ENCODE assay signal across 24 cellular contexts in the genomic region with DNA sequence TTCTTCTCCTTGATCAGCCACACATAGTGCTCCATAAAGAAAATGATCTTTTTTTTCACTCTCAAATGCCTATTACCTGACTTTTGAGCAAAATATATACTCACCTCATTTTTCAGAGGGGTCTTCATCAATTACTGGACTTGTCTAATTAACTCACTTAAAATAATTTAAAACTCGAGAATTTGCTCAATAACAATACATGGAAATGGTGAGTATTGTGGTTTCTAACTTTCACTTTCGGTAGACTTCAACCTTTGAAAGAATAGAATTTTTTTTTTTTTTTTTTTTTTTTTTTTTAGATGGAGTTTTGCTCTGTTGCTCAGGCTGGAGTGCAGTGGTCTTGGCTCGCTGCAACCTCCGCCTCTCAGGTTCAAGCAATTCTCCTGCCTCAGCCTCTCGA. TPM values are rescaled to one million over a fixed set of nuclear protein-coding genes. Genes with fewer than 3 reads are reported as not detected.
"Had no signal": no experiment of that assay in that cellular context is flagged by ENCODE, and none has a peak within 500 bp of the region (broad histone marks: within the 10 kb centered on the region; RNA-seq: fewer than 3 reads in every experiment).

No MANE protein-coding gene starts in this region.

- H3K9me3 Mint-ChIP-seq: effector memory CD8-positive, alpha-beta T cell; naive thymus-derived CD8-positive, alpha-beta T cell; nephron progenitor cell; stimulated activated naive CD8-positive, alpha-beta T cell treated with anti-CD3 and anti-CD28 coated beads, Interleukin-15, amount 100 ng/mL, for 72 hours had no signal

- H3K36me3 ChIP-seq: lower lobe of right lung, prostate gland, right atrium auricular region, suprapubic skin, transverse colon, vagina had no signal

- H3K36me3 Mint-ChIP-seq: naive thymus-derived CD8-positive, alpha-beta T cell had no signal

- H3K27me3 Mint-ChIP-seq: effector memory CD8-positive, alpha-beta T cell had no signal

- H3K27me3 ChIP-seq: right atrium auricular region, suprapubic skin, transverse colon, vagina had no signal

- DNase-seq: effector memory CD8-positive, alpha-beta T cell; erythroblast; hypothalamus; left ventricle myocardium superior; lower lobe of right lung; naive thymus-derived CD8-positive, alpha-beta T cell; nephron progenitor cell; nucleus accumbens; stimulated activated CD4-positive, alpha-beta T cell treated with anti-CD3 and anti-CD28 coated beads, Interleukin-12 subunit alpha, Interleukin-12 subunit beta, amount 100 ng/mL, for 4 hours; stimulated activated CD4-positive, alpha-beta T cell treated with anti-CD3 and anti-CD28 coated beads, Interleukin-1b, Interleukin-23, amount 100 ng/mL, for 48 hours; stimulated activated CD4-positive, alpha-beta T cell treated with anti-CD3 and anti-CD28 coated beads, Interleukin-4, amount 100 ng/mL, for 1 hour; stimulated activated CD8-positive, alpha-beta memory T cell treated with anti-CD3 and anti-CD28 coated beads, Interleukin-4, amount 100 ng/mL, for 48 hours; stimulated activated naive CD4-positive, alpha-beta T cell; stimulated activated naive CD8-positive, alpha-beta T cell treated with anti-CD3 and anti-CD28 coated beads, Interleukin-15, amount 100 ng/mL, for 72 hours; transverse colon had no signal

- H3K4me2 ChIP-seq: smooth muscle cell had no signal

- FAIRE-seq: endometrium, frontal cortex, keratinocyte had no signal

- H3K27ac ChIP-seq: lower lobe of right lung, prostate gland, right atrium auricular region, suprapubic skin, transverse colon, vagina had no signal

- H3K4me1 ChIP-seq: lower lobe of right lung, prostate gland, right atrium auricular region, suprapubic skin, transverse colon, vagina had no signal

- H3K9me3 ChIP-seq: lower lobe of right lung, prostate gland, right atrium auricular region, suprapubic skin, transverse colon, vagina had no signal

- H3K27ac Mint-ChIP-seq: effector memory CD8-positive, alpha-beta T cell; naive thymus-derived CD8-positive, alpha-beta T cell; nephron progenitor cell had no signal

- ATAC-seq: effector memory CD8-positive, alpha-beta T cell; left ventricle myocardium superior; lower lobe of right lung; naive thymus-derived CD8-positive, alpha-beta T cell; sciatic nerve; stimulated activated naive CD8-positive, alpha-beta T cell treated with anti-CD3 and anti-CD28 coated beads, Interleukin-15, amount 100 ng/mL, for 72 hours had no signal

- H3K4me3 Mint-ChIP-seq: effector memory CD8-positive, alpha-beta T cell; naive thymus-derived CD8-positive, alpha-beta T cell; nephron progenitor cell; stimulated activated naive CD8-positive, alpha-beta T cell treated with anti-CD3 and anti-CD28 coated beads, Interleukin-15, amount 100 ng/mL, for 72 hours had no signal

- H3K4me3 ChIP-seq: lower lobe of right lung, prostate gland, right atrium auricular region, smooth muscle cell, suprapubic skin, transverse colon, vagina had no signal

RNA-seq across cellular contexts. Expression of a gene that starts 17.7 kb away (rescaled TPM):
- total RNA-seq: naive thymus-derived CD8-positive, alpha-beta T cell had no signal
- polyA plus RNA-seq: naive thymus-derived CD8-positive, alpha-beta T cell had no signal
